ENCODE assay signal across 9 cellular contexts in the genomic region with DNA sequence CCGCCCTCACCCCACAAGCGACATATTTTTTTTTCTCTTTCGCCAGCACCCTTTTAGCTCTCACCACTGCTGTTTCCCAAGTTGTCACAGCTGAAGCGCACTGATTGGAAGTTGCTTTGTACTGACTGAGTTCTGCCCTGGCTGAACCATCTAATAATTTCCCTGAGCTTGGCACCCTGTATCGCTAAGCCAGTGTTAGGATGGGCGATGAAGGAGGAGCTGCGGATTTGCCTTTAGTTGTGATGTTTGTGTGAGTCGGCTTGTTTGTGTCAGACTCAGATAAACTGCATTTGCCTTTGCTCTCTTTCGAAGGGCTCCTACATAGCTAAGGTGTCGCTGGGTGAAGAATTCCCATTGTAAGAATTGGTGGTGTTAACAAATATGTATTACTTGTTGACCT. TPM values are rescaled to one million over a fixed set of nuclear protein-coding genes. Genes with fewer than 3 reads are reported as not detected.
DNase-seq lines count a peak whose midpoint lies in the region; ATAC-seq and TF ChIP-seq lines count a peak whose summit lies in the region.
"Had no signal": no experiment of that assay in that cellular context is flagged by ENCODE, and none has a peak within 500 bp of the region (broad histone marks: within the 10 kb centered on the region; RNA-seq: fewer than 3 reads in every experiment).

No MANE protein-coding gene starts in this region.

- no peaks in the 10 kb centered on the region for H3K9me3 Mint-ChIP-seq in CD4-positive, alpha-beta memory T cell

- no peaks in the 10 kb centered on the region for H3K9me2 ChIP-seq in PC-9 (ENCODE audit: insufficient read depth)

- H3K4me2 ChIP-seq in PC-9 (peak overlapping the region; percentile 79), osteoblast (ENCODE audit: insufficient read depth, low read length) (peak overlapping the region; percentile 88)

- H3K27ac Mint-ChIP-seq in CD4-positive, alpha-beta memory T cell, result peak overlapping the region; percentile 45 to 92 (median 77)

- H3K27me3 Mint-ChIP-seq in CD4-positive, alpha-beta memory T cell, result no peaks in the 10 kb centered on the region

- 0 out of 2 replicates have a peak, but pooled peaks cover 8% of the 10 kb centered on the region for H3F3A ChIP-seq in PC-9 (ENCODE audit: insufficient read depth, low read depth)

- H3K36me3 ChIP-seq in CD4-positive, alpha-beta memory T cell (ENCODE audit: insufficient read depth, low read length), result no peaks in the 10 kb centered on the region
- H3K36me3 ChIP-seq in PC-9 (ENCODE audit: low read depth), result no peaks in the 10 kb centered on the region
- H3K36me3 ChIP-seq in osteoblast (ENCODE audit: insufficient read depth, low read length), result peaks cover 7% of the 10 kb centered on the region

- H4K20me1 ChIP-seq in PC-9 (ENCODE audit: insufficient read depth) (no peaks in the 10 kb centered on the region), osteoblast (ENCODE audit: insufficient read depth, low read length) (no peaks in the 10 kb centered on the region)

- no peak for DNase-seq in CD4-positive, alpha-beta memory T cell
- DNase-seq in PC-9, result no peak
- no peak for DNase-seq in epithelial cell of proximal tubule (ENCODE audit: low read depth)
- DNase-seq in osteoblast (ENCODE audit: insufficient read length, low spot score, missing footprints), result no peak
- no peak for DNase-seq in stimulated activated CD8-positive, alpha-beta memory T cell treated with anti-CD3 and anti-CD28 coated beads, Interleukin-4, amount 100 ng/mL, for 48 hours
- DNase-seq in DMS53 treated with DMSO at 0.1 percent for 48 hours (lab: John Stamatoyannopoulos, UW; ENCODE audit: unreplicated experiment), result no peak
- DNase-seq: activated CD8-positive, alpha-beta memory T cell treated with anti-CD3 and anti-CD28 coated beads, Interleukin-2, amount 50 U/mL, for 48 hours had no signal

- H2AFZ ChIP-seq in PC-9 (peak overlapping the region; percentile 80), osteoblast (ENCODE audit: low read length) (peak overlapping the region; percentile 85)

- BruUV-seq in PC-9 (replicated peaks; lab: Mats Ljungman, UMichigan), result no TSS peak

- peak overlapping the region; percentile 44 to 62 for H3K4me3 ChIP-seq in CD4-positive, alpha-beta memory T cell (ENCODE audit: low read length in 2 of 2)
- H3K4me3 ChIP-seq in PC-9, result peak overlapping the region; percentile 62
- peak overlapping the region; percentile 83 for H3K4me3 ChIP-seq in epithelial cell of proximal tubule (ENCODE audit: low read depth, low read length)
- H3K4me3 ChIP-seq in osteoblast (ENCODE audit: insufficient read depth, low read length), result peak overlapping the region; percentile 79

- H3K4me1 ChIP-seq in CD4-positive, alpha-beta memory T cell (ENCODE audit: insufficient read depth, low read length), result peaks cover 52% of the 10 kb centered on the region
- H3K4me1 ChIP-seq in PC-9 (replicated peaks; ENCODE audit: insufficient read depth) (peaks cover 24% of the 10 kb centered on the region), osteoblast (ENCODE audit: insufficient read depth, low read length) (peaks cover 6% of the 10 kb centered on the region)

- TF ChIP-seq CTCF in PC-9 (conservative IDR thresholded peaks at IDR 0.05) (no peak), epithelial cell of proximal tubule (conservative IDR thresholded peaks at IDR 0.05; ENCODE audit: low read depth, low read length) (no peak), osteoblast (IDR thresholded peaks at IDR 0.05; ENCODE audit: extremely low read depth, low read depth, low read length) (no peak)

- peaks cover 39 to 62% (median 46%) of the 10 kb centered on the region in 4 donors for H3K4me1 Mint-ChIP-seq in CD4-positive, alpha-beta memory T cell

- peak overlapping the region; percentile 47 for H3K27ac ChIP-seq in CD4-positive, alpha-beta memory T cell (ENCODE audit: low read depth, low read length)
- H3K27ac ChIP-seq in PC-9 (no peak overlapping the region), osteoblast (ENCODE audit: low read depth, low read length) (no peak overlapping the region)

- no peaks in the 10 kb centered on the region for H3K9me3 ChIP-seq in CD4-positive, alpha-beta memory T cell (ENCODE audit: control insufficient read depth in 1 of 2, low read length in 2 of 2)
- no peaks in the 10 kb centered on the region for H3K9me3 ChIP-seq in PC-9 (ENCODE audit: insufficient read depth, low read depth)
- no peaks in the 10 kb centered on the region for H3K9me3 ChIP-seq in osteoblast (ENCODE audit: low read depth, low read length)

- intact Hi-C loops in CD4-positive, alpha-beta memory T cell (cut with micrococcal nuclease), result loop anchor here (2.0 to 5.0 kb wide), 4 partner anchors 19 to 235 kb away; partner anchors contain the start of gene SYPL1
- intact Hi-C loops in PC-9 (cut with micrococcal nuclease; ENCODE audit: unreplicated experiment), result loop anchor here (2.0 to 10.0 kb wide), 3 partner anchors 165 to 277 kb away; no protein-coding TSS in a partner anchor

- H3K27me3 ChIP-seq in CD4-positive, alpha-beta memory T cell (ENCODE audit: insufficient read depth, low read length), result no peaks in the 10 kb centered on the region
- H3K27me3 ChIP-seq in PC-9 (ENCODE audit: insufficient read depth, low read depth), result no peaks in the 10 kb centered on the region
- H3K27me3 ChIP-seq in osteoblast (ENCODE audit: insufficient read depth, low read length), result no peaks in the 10 kb centered on the region

- H3K4me3 Mint-ChIP-seq in CD4-positive, alpha-beta memory T cell, result peak overlapping the region; percentile 87 to 94 (median 92)

- ATAC-seq in HG03457 (IDR thresholded peaks at IDR 0.05; ENCODE audit: unreplicated experiment), result no peak
- no peak for ATAC-seq in HG03139 (IDR thresholded peaks at IDR 0.05; ENCODE audit: unreplicated experiment)

- H3K36me3 Mint-ChIP-seq in CD4-positive, alpha-beta memory T cell, result peaks cover 9 to 12% of the 10 kb centered on the region in 2 donors

- H3K79me2 ChIP-seq in PC-9 (ENCODE audit: low read depth), result peaks cover 13% of the 10 kb centered on the region; the same call in 1 of the 2 replicates
- H3K79me2 ChIP-seq in osteoblast (ENCODE audit: insufficient read depth, low read length), result peaks cover 22% of the 10 kb centered on the region

- CTCF ChIA-PET in CD4-positive, alpha-beta memory T cell (lab: Charles Lee; ENCODE audit: partially characterized antibody), result interaction anchor here (0.8 to 3.6 kb wide), 31 partner anchors 8 to 221 kb away, joined by 3 to 58 read pairs (median 4); no protein-coding TSS in a partner anchor
- CTCF ChIA-PET in PC-9 (lab: Charles Lee), result interaction anchor here (0.7 to 1.9 kb wide), 4 partner anchors 107 to 223 kb away, joined by 3 to 4 read pairs (median 4); no protein-coding TSS in a partner anchor

- POLR2A ChIA-PET in CD4-positive, alpha-beta memory T cell (lab: Charles Lee; ENCODE audit: partially characterized antibody), result interaction anchor here (0.8 to 3.7 kb wide), 19 partner anchors 8 to 234 kb away, joined by 3 to 39 read pairs (median 4); no protein-coding TSS in a partner anchor
- POLR2A ChIA-PET in PC-9 (lab: Charles Lee; ENCODE audit: unreplicated experiment), result interaction anchor here (0.5 kb wide), 1 partner anchor 59 kb away, joined by 4 read pairs; no protein-coding TSS in a partner anchor

RNA-seq across cellular contexts. Expression of gene ATXN7L1, which starts 1.3 kb away (rescaled TPM):
- 10 to 100 TPM; 60.4 to 62.2 TPM for total RNA-seq in CD4-positive, alpha-beta memory T cell
- 10 to 100 TPM in 1 of 2 donors, 1 to 10 TPM in 1; 8.7 to 24.8 TPM for polyA plus RNA-seq in CD4-positive, alpha-beta memory T cell
- total RNA-seq in PC-9 (2021) (10.8 and 14.6 TPM in 2 replicates), epithelial cell of proximal tubule (2.3 and 4.0 TPM in 2 replicates), osteoblast (8.8 and 9.0 TPM in 2 replicates)
